Comparison of ENCODE assay signal across 1 cellular context in genomic region chr6:101015541-101015940, GRCh38.
TF ChIP-seq lines count a peak whose summit lies in the region.

No MANE protein-coding gene starts in this region.

TF ChIP-seq in liver, 16 proteins besides CTCF, POLR2A, EP300 and RAD21 (continued from another document):
- TF ChIP-seq REST (IDR thresholded peaks at IDR 0.05) (no peak), TAF1 (conservative IDR thresholded peaks at IDR 0.05) (no peak), HNF4A (conservative IDR thresholded peaks at IDR 0.05) (peak; percentile 94 to 95)
